ENCODE assay signal across 11 cellular contexts in the genomic region with DNA sequence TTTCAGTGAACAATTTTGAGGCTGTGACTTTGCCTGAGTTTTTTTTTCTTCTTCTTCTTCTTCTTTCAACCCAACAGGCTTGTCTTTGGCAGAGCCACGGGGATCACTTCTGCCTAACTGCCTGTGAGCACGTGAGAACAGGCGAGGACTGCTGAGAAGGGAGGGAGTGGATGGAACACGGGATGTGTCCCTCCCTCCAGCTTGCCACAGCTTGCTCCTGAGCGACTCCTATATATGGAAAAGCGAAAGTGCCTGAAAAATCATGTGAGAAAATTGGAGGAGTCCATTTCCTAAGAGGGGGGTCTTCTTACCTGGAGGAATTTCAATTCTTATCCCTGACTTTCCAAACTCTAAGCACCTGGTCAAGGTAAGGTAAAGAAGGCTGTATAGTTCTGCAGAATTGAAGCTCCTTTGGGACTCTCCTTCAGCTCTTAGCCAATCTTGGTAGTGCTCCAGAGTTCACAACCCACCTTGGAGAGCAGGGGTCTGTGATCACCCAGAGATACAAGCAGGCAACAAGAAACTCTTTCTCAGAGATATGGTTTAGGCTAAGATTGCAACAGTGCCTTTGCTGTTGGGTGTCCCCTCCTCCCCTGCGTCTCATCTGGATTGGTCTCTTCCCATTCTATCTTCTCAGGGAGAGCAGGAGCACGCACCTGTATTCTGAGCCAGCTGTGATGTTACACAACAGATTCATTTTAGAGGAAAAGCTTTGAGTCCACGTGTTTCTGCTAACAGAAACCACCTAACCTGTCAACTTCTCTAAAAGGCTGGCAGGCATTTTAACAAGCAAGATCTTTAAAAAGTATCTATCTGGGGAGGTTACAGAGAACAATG. TPM values are rescaled to one million over a fixed set of nuclear protein-coding genes. Genes with fewer than 3 reads are reported as not detected.
A peak's percentile ranks its signal among the peaks of the same experiment; 100 is the strongest.
DNase-seq lines count a peak whose midpoint lies in the region; ATAC-seq and TF ChIP-seq lines count a peak whose summit lies in the region.
"Had no signal": no experiment of that assay in that cellular context is flagged by ENCODE, and none has a peak within 500 bp of the region (broad histone marks: within the 10 kb centered on the region; RNA-seq: fewer than 3 reads in every experiment).

Gene MAT1A (minus strand): TSS at position 208 of the 837 bp plus-strand sequence. CDS start 235 bp downstream, outside the sequence.

- H3K9ac ChIP-seq in HUES64 (ENCODE audit: low read depth, low read length): peak within 1 kb of the TSS; percentile 20; the same call in 1 of the 2 replicates

- peaks cover 19% of the 10 kb centered on the region for H3K4me1 Mint-ChIP-seq in progenitor cell of endocrine pancreas (ENCODE audit: low read depth)

- H3K4me3 Mint-ChIP-seq in progenitor cell of endocrine pancreas (ENCODE audit: low read depth): no peak within 1 kb of the TSS

- no peak for DNase-seq in BE2C
- peak; percentile 6 for DNase-seq in kidney tubule cell (ENCODE audit: low spot score)
- DNase-seq in progenitor cell of endocrine pancreas (ENCODE audit: low spot score, unreplicated experiment): no peak
- DNase-seq in ascending aorta (ENCODE audit: low spot score in 2 of 2): no peak
- DNase-seq: activated CD4-positive, alpha-beta T cell treated with anti-CD3 and anti-CD28 coated beads, Interleukin-2, amount 50 U/mL, for 4 hours; brain microvascular endothelial cell; EL had no signal

- H3K27me3 Mint-ChIP-seq in progenitor cell of endocrine pancreas: peaks cover 7% of the 10 kb centered on the region

- H3K4me1 ChIP-seq in BE2C: no peaks in the 10 kb centered on the region
- peaks cover 6% of the 10 kb centered on the region for H3K4me1 ChIP-seq in HUES64 (ENCODE audit: insufficient read depth, low read length)
- H3K4me1 ChIP-seq in ascending aorta: no peaks in the 10 kb centered on the region

- no peaks in the 10 kb centered on the region for H3K9me3 Mint-ChIP-seq in progenitor cell of endocrine pancreas (ENCODE audit: low read depth)

- H3K9me3 ChIP-seq in BE2C (no peaks in the 10 kb centered on the region), HUES64 (ENCODE audit: insufficient read depth, low read depth, low read length) (no peaks in the 10 kb centered on the region), ascending aorta (no peaks in the 10 kb centered on the region)

- WGBS in HUES64: 68% methylated on average over 8 of the region's 9 CpGs

- H3K36me3 ChIP-seq in BE2C: no peaks in the 10 kb centered on the region
- H3K36me3 ChIP-seq in HUES64 (ENCODE audit: insufficient read depth, low read length): no peaks in the 10 kb centered on the region
- no peaks in the 10 kb centered on the region for H3K36me3 ChIP-seq in ascending aorta
- H3K36me3 ChIP-seq: brain microvascular endothelial cell had no signal

- peak; percentile 16; the same call in 1 of the 2 replicates for TF ChIP-seq CTCF in BE2C (IDR thresholded peaks at IDR 0.05; ENCODE audit: low read depth, low read length)
- no peak for TF ChIP-seq CTCF in VCaP (conservative IDR thresholded peaks at IDR 0.05)
- no peak for TF ChIP-seq CTCF in progenitor cell of endocrine pancreas (IDR thresholded peaks at IDR 0.05; ENCODE audit: unreplicated experiment)
- TF ChIP-seq CTCF in ascending aorta (IDR thresholded peaks at IDR 0.05): no peak

- no peaks in the 10 kb centered on the region for H3K36me3 Mint-ChIP-seq in progenitor cell of endocrine pancreas (ENCODE audit: insufficient read depth)

- H3K27ac ChIP-seq in HUES64 (ENCODE audit: low read depth, low read length): no peak within 1 kb of the TSS
- H3K27ac ChIP-seq in VCaP: peak within 1 kb of the TSS; percentile 96
- no peak within 1 kb of the TSS for H3K27ac ChIP-seq in ascending aorta
- H3K27ac ChIP-seq: brain microvascular endothelial cell had no signal

- H3K27ac Mint-ChIP-seq in progenitor cell of endocrine pancreas: no peak within 1 kb of the TSS

- ATAC-seq in HG03175 (IDR thresholded peaks at IDR 0.05; ENCODE audit: unreplicated experiment): no peak
- no peak for ATAC-seq in HG03521 (IDR thresholded peaks at IDR 0.05; ENCODE audit: unreplicated experiment)

- no peak within 1 kb of the TSS for H3K4me3 ChIP-seq in BE2C (ENCODE audit: low read depth, low read length)
- no peak within 1 kb of the TSS; the same call in 1 of the 2 replicates for H3K4me3 ChIP-seq in HUES64 (ENCODE audit: low read length)
- no peak within 1 kb of the TSS for H3K4me3 ChIP-seq in ascending aorta

- intact Hi-C loops in ascending aorta (cut with DNase I): no loop called here

- H3K27me3 ChIP-seq in BE2C (0 out of 2 replicates have a peak, but pooled peaks cover 4% of the 10 kb centered on the region), HUES64 (ENCODE audit: insufficient read depth, low read length) (no peaks in the 10 kb centered on the region), ascending aorta (no peaks in the 10 kb centered on the region)
- H3K27me3 ChIP-seq: brain microvascular endothelial cell had no signal

RNA-seq across cellular contexts. Expression of gene MAT1A, which starts in this region (rescaled TPM):
- 1.1 TPM for polyA plus RNA-seq in BE2C (2012; ENCODE audit: insufficient read depth, insufficient read length, low read depth)
- polyA plus RNA-seq in HUES64 (2013, experiment 1 of 2): 1.0 TPM
- 1.4 TPM for polyA plus RNA-seq in HUES64 (2013, experiment 2 of 2)
- 0.13 and 0.34 TPM in 2 replicates for total RNA-seq in progenitor cell of endocrine pancreas
- total RNA-seq in ascending aorta: 0.32 TPM
